9 cellular contexts compared by ENCODE assay signal in genomic region chr4:73676881-73677323, GRCh38. TPM values are rescaled to one million over a fixed set of nuclear protein-coding genes. Genes with fewer than 3 reads are reported as not detected.
A peak's percentile ranks its signal among the peaks of the same experiment; 100 is the strongest.
DNase-seq lines count a peak whose midpoint lies in the region; ATAC-seq lines count a peak whose summit lies in the region.
"Had no signal": no experiment of that assay in that cellular context is flagged by ENCODE, and none has a peak within 500 bp of the region (broad histone marks: within the 10 kb centered on the region; RNA-seq: fewer than 3 reads in every experiment).

No MANE protein-coding gene starts in this region.

- ATAC-seq in GM21825 (IDR thresholded peaks at IDR 0.05; ENCODE audit: unreplicated experiment) (peak; percentile 93), esophagus mucosa (peak; percentile 81)

- DNase-seq in DMS53 (lab: John Stamatoyannopoulos, UW) (peak; percentile 97), NCI-H2029 (lab: John Stamatoyannopoulos, UW) (peak; percentile 73), hypothalamus (lab: John Stamatoyannopoulos, UW) (no peak), KBM-7 (no peak), HuH-7.5 (ENCODE audit: low spot score) (no peak)
- no peak for DNase-seq in activated CD4-positive, alpha-beta T cell treated with anti-CD3 and anti-CD28 coated beads, Interleukin-2, amount 50 U/mL, for 1 hour
- DNase-seq: sigmoid colon had no signal

- in situ Hi-C loops in KBM-7 (cut with MboI; ENCODE audit: low pct_unique_long_range_greater_than_20kb, low sequenced_read_pairs): no loop called here

RNA-seq across cellular contexts. Expression of gene RASSF6, which starts 56.7 kb away (rescaled TPM):
- 1.8 TPM for total RNA-seq in esophagus mucosa

Comparison
In these comparisons a context has a peak if more than half of its experiments do, and no peak if none do; other contexts are left out.
1. DNase-seq: peak in DMS53 (single experiment) and NCI-H2029 (single experiment); none in hypothalamus (0 of 51), KBM-7 (single experiment), activated CD4-positive, alpha-beta T cell treated with anti-CD3 and anti-CD28 coated beads, Interleukin-2, amount 50 U/mL, for 1 hour (single experiment) and HuH-7.5 (single experiment).